ENCODE assay signal across 8 cellular contexts in the genomic region with DNA sequence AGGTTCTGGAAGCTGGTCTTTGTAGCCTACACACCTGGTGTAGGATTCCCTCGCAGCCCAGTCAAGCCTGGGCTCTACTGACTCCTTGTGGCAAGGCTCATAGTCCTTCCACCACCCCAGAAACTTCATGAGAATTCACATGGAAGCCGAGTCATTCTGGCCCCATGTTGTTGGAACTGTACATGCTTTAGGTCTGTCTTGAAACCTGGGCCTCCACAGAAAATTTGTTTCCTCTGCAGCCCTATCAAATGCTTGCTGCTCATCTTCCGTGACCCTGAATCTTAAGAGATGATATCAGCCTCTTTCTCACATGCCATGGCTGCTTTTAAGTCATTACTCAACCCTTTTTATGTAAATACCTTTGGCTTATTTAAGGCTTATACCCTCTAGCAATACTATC.
DNase-seq lines count a peak whose midpoint lies in the region; ATAC-seq, FAIRE-seq and TF ChIP-seq lines count a peak whose summit lies in the region.

No MANE protein-coding gene starts in this region.

- peak; percentile 75 for FAIRE-seq in GM18507 (lab: Jason Lieb, UNC)

- H3K4me1 ChIP-seq in Peyer's patch = no peaks in the 10 kb centered on the region

- no peak for ATAC-seq in HG02840 (IDR thresholded peaks at IDR 0.05; ENCODE audit: low FRiP score, unreplicated experiment)

- H3K27me3 ChIP-seq in Peyer's patch = no peaks in the 10 kb centered on the region

- peaks cover 0 to 17% (median 0%) of the 10 kb centered on the region in 3 donors for H3K36me3 ChIP-seq in Peyer's patch

- no peaks in the 10 kb centered on the region for H3K9me3 ChIP-seq in Peyer's patch

- TF ChIP-seq CTCF in AG09319 (IDR thresholded peaks at IDR 0.05; ENCODE audit: low read depth, low read length) = peak; percentile 19
- peak in 1 of 6 experiments; percentile 24 for TF ChIP-seq CTCF in Peyer's patch (IDR thresholded peaks at IDR 0.05)

- no peak for TF ChIP-seq POLR2A in Peyer's patch (IDR thresholded peaks at IDR 0.05)

- H3K4me3 ChIP-seq in Peyer's patch = no peak overlapping the region

- no peak for DNase-seq in AG09319 (ENCODE audit: extremely low read depth, low read depth)
- DNase-seq in GM18507 (ENCODE audit: extremely low spot score, insufficient read length, low read depth) = no peak
- DNase-seq in Peyer's patch = peak in 2 of 3 donors; percentile 47 to 64
- peak; percentile 6 for DNase-seq in hepatic stellate cell (ENCODE audit: low spot score)
- no peak for DNase-seq in central memory CD4-positive, alpha-beta T cell
- no peak for DNase-seq in SKM-1 (lab: John Stamatoyannopoulos, UW; ENCODE audit: unreplicated experiment)
- no peak for DNase-seq in COLO829 (ENCODE audit: low spot score)

- H3K27ac ChIP-seq in Peyer's patch = no peak overlapping the region

Comparison
In these comparisons a context has a peak if more than half of its experiments do, and no peak if none do; other contexts are left out.
1. DNase-seq: peak in Peyer's patch (2 of 3) and hepatic stellate cell (single experiment); none in AG09319 (single experiment), GM18507 (single experiment), central memory CD4-positive, alpha-beta T cell (single experiment), SKM-1 (single experiment) and COLO829 (single experiment).